In the genomic region with DNA sequence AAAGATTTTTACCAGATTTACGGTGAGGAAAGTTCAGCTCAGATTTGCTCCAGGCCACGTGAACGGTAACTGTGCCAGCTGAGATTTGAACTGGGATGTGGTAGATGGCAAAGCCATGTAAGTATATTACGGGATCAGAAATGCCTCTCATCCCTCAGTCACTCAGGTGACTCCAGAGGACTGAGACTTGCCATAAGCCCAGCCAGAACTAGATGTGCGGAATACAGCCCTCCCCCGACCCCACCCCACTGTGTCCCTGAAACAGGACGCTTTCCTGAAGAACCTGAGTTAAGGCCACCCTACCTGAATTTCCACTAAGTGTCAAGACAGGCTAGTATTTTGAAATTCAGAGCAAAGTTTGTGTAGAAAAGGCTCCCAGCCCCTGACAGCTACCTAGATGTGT, we compare ENCODE assay signal across 23 cellular contexts. TPM values are rescaled to one million over a fixed set of nuclear protein-coding genes. Genes with fewer than 3 reads are reported as not detected.
DNase-seq lines count a peak whose midpoint lies in the region; ATAC-seq, FAIRE-seq and TF ChIP-seq lines count a peak whose summit lies in the region.
"Had no signal": no experiment of that assay in that cellular context is flagged by ENCODE, and none has a peak within 500 bp of the region (broad histone marks: within the 10 kb centered on the region; RNA-seq: fewer than 3 reads in every experiment).

No MANE protein-coding gene starts in this region.

- no peak overlapping the region for H3K4me2 ChIP-seq in IMR-90 (ENCODE audit: low read depth, low read length)

- no peak overlapping the region for H3K27ac Mint-ChIP-seq in activated CD4-positive, alpha-beta memory T cell treated with anti-CD3 and anti-CD28 coated beads, Interleukin-2, amount 10 ng/mL, durations not matched to agents 7 days and 5 days
- H3K27ac Mint-ChIP-seq in activated CD4-positive, alpha-beta memory T cell treated with anti-CD3 and anti-CD28 coated beads for 36 hours, result no peak overlapping the region
- H3K27ac Mint-ChIP-seq: activated CD8-positive, alpha-beta memory T cell treated with anti-CD3 and anti-CD28 coated beads, Interleukin-2, amount 10 ng/mL, durations not matched to agents 7 days and 5 days; nephron progenitor cell; stimulated activated memory B cell treated with anti-CD40 and anti-IgM and Interleukin-4, amounts not matched to agents 10 μg/mL and 1 μg/mL and 100 μg/mL, for 72 hours had no signal

- H3K4me1 ChIP-seq in IMR-90 (ENCODE audit: control insufficient read depth, insufficient read depth, low read length) (peaks cover 24% of the 10 kb centered on the region), heart right ventricle (peaks cover 7 to 82% (median 26%) of the 10 kb centered on the region in 9 donors), small intestine (ENCODE audit: control insufficient read depth in 2 of 2, insufficient read depth in 1 of 2, low read depth in 1 of 2, low read length in 1 of 2) (peaks cover 7 to 14% of the 10 kb centered on the region in 2 donors)

- H3K18ac ChIP-seq in IMR-90 (ENCODE audit: low read depth, low read length), result 0 out of 2 replicates have a peak overlapping the region, but pooled peaks have one; percentile 15

- peak overlapping the region; percentile 22; the same call in 1 of the 2 replicates for H3K14ac ChIP-seq in IMR-90 (replicated peaks; ENCODE audit: low read depth, low read length)

- no peak for DNase-seq in activated CD4-positive, alpha-beta memory T cell treated with anti-CD3 and anti-CD28 coated beads, Interleukin-2, amount 10 ng/mL, durations not matched to agents 7 days and 5 days
- DNase-seq in activated CD4-positive, alpha-beta memory T cell treated with anti-CD3 and anti-CD28 coated beads for 36 hours, result no peak
- no peak for DNase-seq in IMR-90
- DNase-seq in heart right ventricle, result no peak
- DNase-seq in small intestine, result peak; percentile 93
- no peak for DNase-seq in activated gamma-delta T cell treated with Interleukin-2 at 50 U/mL for 16 hours
- no peak for DNase-seq in dermis blood vessel endothelial cell
- DNase-seq: activated B cell treated with CpG ODN at 0.5 μM for 24 hours; activated CD8-positive, alpha-beta memory T cell treated with anti-CD3 and anti-CD28 coated beads, Interleukin-2, amount 10 ng/mL, durations not matched to agents 7 days and 5 days; activated effector memory CD4-positive, alpha-beta T cell treated with Interleukin-2 at 50 U/mL for 16 hours; cortex of kidney; DND-41; NCI-H1436; NCI-H2227 treated with DMSO at 0.1 percent for 48 hours; nephron progenitor cell; psoas muscle had no signal

- no peaks in the 10 kb centered on the region for H3K9me3 Mint-ChIP-seq in activated CD4-positive, alpha-beta memory T cell treated with anti-CD3 and anti-CD28 coated beads, Interleukin-2, amount 10 ng/mL, durations not matched to agents 7 days and 5 days
- no peaks in the 10 kb centered on the region for H3K9me3 Mint-ChIP-seq in activated CD4-positive, alpha-beta memory T cell treated with anti-CD3 and anti-CD28 coated beads for 36 hours
- H3K9me3 Mint-ChIP-seq: activated B cell treated with CpG ODN at 0.5 μM for 24 hours; stimulated activated memory B cell treated with anti-CD40 and anti-IgM and Interleukin-4, amounts not matched to agents 10 μg/mL and 1 μg/mL and 100 μg/mL, for 72 hours had no signal

- H3K4me3 Mint-ChIP-seq in activated CD4-positive, alpha-beta memory T cell treated with anti-CD3 and anti-CD28 coated beads, Interleukin-2, amount 10 ng/mL, durations not matched to agents 7 days and 5 days, result peak overlapping the region; percentile 21
- H3K4me3 Mint-ChIP-seq in activated CD4-positive, alpha-beta memory T cell treated with anti-CD3 and anti-CD28 coated beads for 36 hours, result no peak overlapping the region
- H3K4me3 Mint-ChIP-seq: activated CD8-positive, alpha-beta memory T cell treated with anti-CD3 and anti-CD28 coated beads, Interleukin-2, amount 10 ng/mL, durations not matched to agents 7 days and 5 days; stimulated activated memory B cell treated with anti-CD40 and anti-IgM and Interleukin-4, amounts not matched to agents 10 μg/mL and 1 μg/mL and 100 μg/mL, for 72 hours had no signal

- H2BK5ac ChIP-seq in IMR-90 (ENCODE audit: low read depth, low read length, poor library complexity, severe bottlenecking), result peak overlapping the region; percentile 25

- TF ChIP-seq RAD21 in IMR-90 (IDR thresholded peaks at IDR 0.05; ENCODE audit: low read length), result no peak

- in situ Hi-C loops in IMR-90 (cut with MboI; ENCODE audit: low sequenced_read_pairs), result no loop called here

- H3K56ac ChIP-seq in IMR-90 (ENCODE audit: extremely low read depth, insufficient read depth, low read length), result no peak overlapping the region

- H4K20me1 ChIP-seq in IMR-90 (ENCODE audit: insufficient read depth, low read length), result peaks cover 21% of the 10 kb centered on the region

- H2AK9ac ChIP-seq in IMR-90 (replicated peaks; ENCODE audit: low read depth, low read length, poor library complexity), result no peak overlapping the region

- no peak for ATAC-seq in IMR-90 (ENCODE audit: low read depth)
- peak in 1 of 8 donors; percentile 5 for ATAC-seq in heart right ventricle
- ATAC-seq in GM18858 (IDR thresholded peaks at IDR 0.05; ENCODE audit: unreplicated experiment), result no peak
- ATAC-seq: activated CD8-positive, alpha-beta memory T cell treated with anti-CD3 and anti-CD28 coated beads, Interleukin-2, amount 10 ng/mL, durations not matched to agents 7 days and 5 days; psoas muscle; stimulated activated memory B cell treated with anti-CD40 and anti-IgM and Interleukin-4, amounts not matched to agents 10 μg/mL and 1 μg/mL and 100 μg/mL, for 72 hours had no signal

- H4K8ac ChIP-seq in IMR-90 (ENCODE audit: low read depth in 2 of 2, low read length in 2 of 2), result peak overlapping the region in 1 of 2 experiments; percentile 91; a peak in 1 of 4 replicates

- peak overlapping the region; percentile 91; the same call in 2 of the 3 replicates for H2BK15ac ChIP-seq in IMR-90 (ENCODE audit: low read depth, low read length)

- POLR2A ChIA-PET in activated CD4-positive, alpha-beta memory T cell treated with anti-CD3 and anti-CD28 coated beads, Interleukin-2, amount 10 ng/mL, durations not matched to agents 7 days and 5 days (lab: Charles Lee), result interaction anchor here (1.4 kb wide), 1 partner anchor 9 kb away, joined by 3 read pairs; no protein-coding TSS in a partner anchor
- POLR2A ChIA-PET in activated CD4-positive, alpha-beta memory T cell treated with anti-CD3 and anti-CD28 coated beads for 36 hours (lab: Charles Lee), result no interaction called here
- POLR2A ChIA-PET in IMR-90 (lab: Charles Lee; ENCODE audit: unreplicated experiment), result no interaction called here

- H3K9me1 ChIP-seq in IMR-90 (ENCODE audit: insufficient read depth, low read length), result peaks cover 17% of the 10 kb centered on the region

- no peak overlapping the region for H2AFZ ChIP-seq in IMR-90 (replicated peaks; ENCODE audit: low read length, poor library complexity)

- no peaks in the 10 kb centered on the region for H3K36me3 Mint-ChIP-seq in activated CD4-positive, alpha-beta memory T cell treated with anti-CD3 and anti-CD28 coated beads, Interleukin-2, amount 10 ng/mL, durations not matched to agents 7 days and 5 days (ENCODE audit: low read depth)
- no peaks in the 10 kb centered on the region for H3K36me3 Mint-ChIP-seq in activated CD4-positive, alpha-beta memory T cell treated with anti-CD3 and anti-CD28 coated beads for 36 hours
- H3K36me3 Mint-ChIP-seq: activated CD8-positive, alpha-beta memory T cell treated with anti-CD3 and anti-CD28 coated beads, Interleukin-2, amount 10 ng/mL, durations not matched to agents 7 days and 5 days; stimulated activated memory B cell treated with anti-CD40 and anti-IgM and Interleukin-4, amounts not matched to agents 10 μg/mL and 1 μg/mL and 100 μg/mL, for 72 hours had no signal

- peak overlapping the region; percentile 53 for H4K91ac ChIP-seq in IMR-90 (ENCODE audit: insufficient read depth, low read depth, low read length)

- H3K4me3 ChIP-seq in IMR-90 (ENCODE audit: insufficient read depth, low read depth, low read length) (no peak overlapping the region), heart right ventricle (peak overlapping the region in 1 of 10 donors; percentile 63), small intestine (ENCODE audit: low read depth in 1 of 2, low read length in 2 of 2) (no peak overlapping the region)
- H3K4me3 ChIP-seq: HAP-1, psoas muscle, upper lobe of left lung had no signal

- 0 out of 2 replicates have a peak overlapping the region, but pooled peaks have one; percentile 11 for H4K5ac ChIP-seq in IMR-90 (ENCODE audit: low read depth, low read length)

- peak overlapping the region; percentile 72; the same call in 1 of the 2 replicates for H2BK20ac ChIP-seq in IMR-90 (ENCODE audit: low read depth, low read length)

- H3K27me3 ChIP-seq in IMR-90 (ENCODE audit: control insufficient read depth, insufficient read depth, low read length), result no peaks in the 10 kb centered on the region
- H3K27me3 ChIP-seq in heart right ventricle, result peaks cover 0 to 36% (median 13%) of the 10 kb centered on the region in 7 donors
- H3K27me3 ChIP-seq in small intestine (ENCODE audit: control insufficient read depth in 2 of 2, insufficient read depth in 2 of 2, low read length in 2 of 2), result no peaks in the 10 kb centered on the region

- WGBS in IMR-90 (ENCODE audit: extremely low coverage in 2 of 2, insufficient read length in 1 of 2), 2 experiments, result no CpG with 5 or more reads among the region's 7 CpGs
- WGBS in heart right ventricle, 2 donors, result 63 to 75% methylated on average over 7 of the region's 7 CpGs
- WGBS in small intestine, 3 donors, result 24 to 84% (median 72%) methylated on average over 7 of the region's 7 CpGs

- peak overlapping the region; percentile 95 for H2BK120ac ChIP-seq in IMR-90 (ENCODE audit: low read depth, low read length)

- H3K9me3 ChIP-seq in IMR-90 (ENCODE audit: control insufficient read depth, insufficient read depth, low read length) (no peaks in the 10 kb centered on the region), heart right ventricle (no peaks in the 10 kb centered on the region), small intestine (ENCODE audit: control insufficient read depth, low read depth) (no peaks in the 10 kb centered on the region)
- H3K9me3 ChIP-seq: HAP-1, psoas muscle, upper lobe of left lung had no signal

- TF ChIP-seq POLR2A in IMR-90 (IDR thresholded peaks at IDR 0.05; ENCODE audit: low read depth, low read length), result no peak

- no peak overlapping the region for H3K27ac ChIP-seq in IMR-90 (ENCODE audit: insufficient read depth, low read length)
- H3K27ac ChIP-seq in heart right ventricle, result peak overlapping the region in 6 of 10 donors; percentile 84 to 95 (median 92)
- H3K27ac ChIP-seq in small intestine (ENCODE audit: low read depth in 1 of 2, low read length in 1 of 2), result peak overlapping the region; percentile 22 to 72
- H3K27ac ChIP-seq: C4-2B, upper lobe of left lung had no signal

- H3K36me3 ChIP-seq in IMR-90 (ENCODE audit: control insufficient read depth, insufficient read depth, low read length), result peaks cover 19% of the 10 kb centered on the region
- H3K36me3 ChIP-seq in heart right ventricle, result peaks cover 0 to 9% (median 0%) of the 10 kb centered on the region in 9 donors
- H3K36me3 ChIP-seq in small intestine (ENCODE audit: control insufficient read depth in 2 of 2, insufficient read depth in 2 of 2, low read length in 2 of 2), result peaks cover 0 to 2% of the 10 kb centered on the region in 2 donors
- H3K36me3 ChIP-seq: upper lobe of left lung had no signal

- no peak overlapping the region for H3K23ac ChIP-seq in IMR-90 (ENCODE audit: low read depth, low read length)

- BruUV-seq in IMR-90 (replicated peaks; lab: Mats Ljungman, UMichigan), result no TSS peak

- FAIRE-seq in small intestine (lab: Jason Lieb, UNC), result no peak
- FAIRE-seq: A204.1, astrocyte had no signal

- CTCF ChIA-PET in activated CD4-positive, alpha-beta memory T cell treated with anti-CD3 and anti-CD28 coated beads, Interleukin-2, amount 10 ng/mL, durations not matched to agents 7 days and 5 days (lab: Charles Lee), result interaction anchor here (0.7 kb wide), 1 partner anchor 15 kb away, joined by 4 read pairs; no protein-coding TSS in a partner anchor
- CTCF ChIA-PET in activated CD4-positive, alpha-beta memory T cell treated with anti-CD3 and anti-CD28 coated beads for 36 hours (lab: Charles Lee), result interaction anchor here (0.7 kb wide), 1 partner anchor 125 kb away, joined by 3 read pairs; no protein-coding TSS in a partner anchor
- CTCF ChIA-PET in IMR-90 (lab: Yijun Ruan, JAX), result interaction anchor here (0.6 to 0.8 kb wide), 3 partner anchors 11 to 347 kb away, joined by 3 to 7 read pairs (median 4); no protein-coding TSS in a partner anchor

- H3K4me1 Mint-ChIP-seq in activated CD4-positive, alpha-beta memory T cell treated with anti-CD3 and anti-CD28 coated beads, Interleukin-2, amount 10 ng/mL, durations not matched to agents 7 days and 5 days, result peaks cover 6% of the 10 kb centered on the region
- peaks cover 7% of the 10 kb centered on the region for H3K4me1 Mint-ChIP-seq in activated CD4-positive, alpha-beta memory T cell treated with anti-CD3 and anti-CD28 coated beads for 36 hours (ENCODE audit: low read depth)

- TF ChIP-seq CTCF in IMR-90 (conservative IDR thresholded peaks at IDR 0.05; ENCODE audit: low read depth, low read length) (no peak), heart right ventricle (IDR thresholded peaks at IDR 0.05) (no peak)

- H3K9ac ChIP-seq in IMR-90 (ENCODE audit: low read depth, low read length), result no peak overlapping the region

- H3K79me1 ChIP-seq in IMR-90 (ENCODE audit: low read depth in 1 of 2, low read length in 2 of 2), result peaks cover 12 to 30% of the 10 kb centered on the region in 2 experiments

- peak overlapping the region; percentile 90; the same call in 1 of the 2 replicates for H2AK5ac ChIP-seq in IMR-90 (ENCODE audit: low read depth, low read length)

- H3K27me3 Mint-ChIP-seq in activated CD4-positive, alpha-beta memory T cell treated with anti-CD3 and anti-CD28 coated beads, Interleukin-2, amount 10 ng/mL, durations not matched to agents 7 days and 5 days, result peaks cover 52% of the 10 kb centered on the region
- H3K27me3 Mint-ChIP-seq in activated CD4-positive, alpha-beta memory T cell treated with anti-CD3 and anti-CD28 coated beads for 36 hours, result peaks cover 24% of the 10 kb centered on the region

- intact Hi-C loops in activated CD4-positive, alpha-beta memory T cell treated with anti-CD3 and anti-CD28 coated beads for 36 hours (cut with micrococcal nuclease), result no loop called here
- intact Hi-C loops in IMR-90 (cut with micrococcal nuclease) (no loop called here), heart right ventricle (cut with DNase I) (no loop called here)

- dilution Hi-C loops in IMR-90 (cut with HindIII; ENCODE audit: low sequenced_read_pairs, unreplicated experiment), result no loop called here

- peak overlapping the region; percentile 89; the same call in 1 of the 2 replicates for H3K4ac ChIP-seq in IMR-90 (ENCODE audit: low read depth, low read length)

RNA-seq across cellular contexts. Expression of a gene that starts 1.3 kb away (rescaled TPM):
- 1 to 10 TPM; 3.0 to 3.1 TPM for total RNA-seq in activated CD4-positive, alpha-beta memory T cell treated with anti-CD3 and anti-CD28 coated beads, Interleukin-2, amount 10 ng/mL, durations not matched to agents 7 days and 5 days
- total RNA-seq in activated CD4-positive, alpha-beta memory T cell treated with anti-CD3 and anti-CD28 coated beads for 36 hours, result 1 to 10 TPM; 1.3 to 1.5 TPM
- total RNA-seq in IMR-90 (2012; rRNA removed) (373 and 464 TPM in 2 replicates), heart right ventricle (1,000 to 10,000 TPM in 9 of 10 donors, 100 to 1,000 TPM in 1; 598 to 2,354 (median 1,687) TPM), dermis blood vessel endothelial cell (42.0 and 56.4 TPM in 2 replicates)
- polyA plus RNA-seq in IMR-90 (2012; rRNA removed) (550 and 574 TPM in 2 replicates), heart right ventricle (100 to 1,000 TPM; 437 to 653 TPM), small intestine (100 to 1,000 TPM in 2 of 3 donors, 10 to 100 TPM in 1; 39.4 to 150 (median 112) TPM)
- 533 and 781 TPM in 2 replicates for polyA plus RNA-seq in IMR-90 (2012; cell fraction: cytosol; rRNA removed)
- polyA plus RNA-seq in IMR-90 (2012; cell fraction: nucleus; rRNA removed; ENCODE audit: low replicate concordance), result 291 and 300 TPM in 2 replicates
